In genomic region chr6:48098923-48099322, GRCh38 we compare ENCODE assay signal across 21 cellular contexts. TPM values are rescaled to one million over a fixed set of nuclear protein-coding genes. Genes with fewer than 3 reads are reported as not detected.
DNase-seq lines count a peak whose midpoint lies in the region.
"Had no signal": no experiment of that assay in that cellular context is flagged by ENCODE, and none has a peak within 500 bp of the region (broad histone marks: within the 10 kb centered on the region; RNA-seq: fewer than 3 reads in every experiment).

No MANE protein-coding gene starts in this region.

- no peaks in the 10 kb centered on the region for H3K36me3 Mint-ChIP-seq in activated naive CD8-positive, alpha-beta T cell treated with anti-CD3 and anti-CD28 coated beads for 36 hours
- H3K36me3 Mint-ChIP-seq: activated naive CD8-positive, alpha-beta T cell; stimulated activated memory B cell treated with anti-CD40 and anti-IgM and Interleukin-4, amounts not matched to agents 10 μg/mL and 1 μg/mL and 100 μg/mL, for 72 hours had no signal

- no peaks in the 10 kb centered on the region for H3K9me3 Mint-ChIP-seq in activated naive CD8-positive, alpha-beta T cell treated with anti-CD3 and anti-CD28 coated beads for 36 hours
- H3K9me3 Mint-ChIP-seq: activated CD8-positive, alpha-beta T cell treated with anti-CD3 and anti-CD28 coated beads for 36 hours had no signal

- no peak overlapping the region for H3K4me3 Mint-ChIP-seq in activated naive CD8-positive, alpha-beta T cell treated with anti-CD3 and anti-CD28 coated beads for 36 hours
- H3K4me3 Mint-ChIP-seq: activated CD8-positive, alpha-beta T cell treated with anti-CD3 and anti-CD28 coated beads for 36 hours; activated naive CD8-positive, alpha-beta T cell; activated T-cell treated with anti-CD3 and anti-CD28 coated beads, Interleukin-2, amount 50 U/mL, for 72 hours; nephron; stimulated activated memory B cell treated with anti-CD40 and anti-IgM and Interleukin-4, amounts not matched to agents 10 μg/mL and 1 μg/mL and 100 μg/mL, for 72 hours; WTC11 had no signal

- no peak overlapping the region for H3K27ac Mint-ChIP-seq in activated naive CD8-positive, alpha-beta T cell treated with anti-CD3 and anti-CD28 coated beads for 36 hours
- H3K27ac Mint-ChIP-seq: activated CD8-positive, alpha-beta T cell treated with anti-CD3 and anti-CD28 coated beads for 36 hours; activated naive CD8-positive, alpha-beta T cell; activated T-cell treated with anti-CD3 and anti-CD28 coated beads, Interleukin-2, amount 50 U/mL, for 72 hours; nephron; stimulated activated memory B cell treated with anti-CD40 and anti-IgM and Interleukin-4, amounts not matched to agents 10 μg/mL and 1 μg/mL and 100 μg/mL, for 72 hours; WTC11 had no signal

- no peaks in the 10 kb centered on the region for H3K27me3 Mint-ChIP-seq in activated naive CD8-positive, alpha-beta T cell treated with anti-CD3 and anti-CD28 coated beads for 36 hours
- H3K27me3 Mint-ChIP-seq: activated naive CD8-positive, alpha-beta T cell; stimulated activated memory B cell treated with anti-CD40 and anti-IgM and Interleukin-4, amounts not matched to agents 10 μg/mL and 1 μg/mL and 100 μg/mL, for 72 hours had no signal

- H3K4me1 Mint-ChIP-seq in activated naive CD8-positive, alpha-beta T cell treated with anti-CD3 and anti-CD28 coated beads for 36 hours: no peaks in the 10 kb centered on the region
- H3K4me1 Mint-ChIP-seq: stimulated activated memory B cell treated with anti-CD40 and anti-IgM and Interleukin-4, amounts not matched to agents 10 μg/mL and 1 μg/mL and 100 μg/mL, for 72 hours had no signal

- DNase-seq in COLO829 (ENCODE audit: low spot score) (peak; percentile 70), LHCN-M2 (ENCODE audit: low read depth) (peak; percentile 64), RPMI7951 (ENCODE audit: low read depth) (peak; percentile 26), fibroblast of peridontal ligament (ENCODE audit: extremely low read depth) (peak; percentile 30), NCI-H774 (lab: John Stamatoyannopoulos, UW) (no peak), D341Med (ENCODE audit: low spot score) (no peak), SKM-1 treated with dmso at 0.1 percent for 144 hours (lab: John Stamatoyannopoulos, UW; ENCODE audit: unreplicated experiment) (no peak)
- DNase-seq in activated naive CD8-positive, alpha-beta T cell treated with anti-CD3 and anti-CD28 coated beads for 36 hours: no peak
- DNase-seq: activated CD8-positive, alpha-beta T cell treated with anti-CD3 and anti-CD28 coated beads for 36 hours; activated T-cell treated with anti-CD3 and anti-CD28 coated beads, Interleukin-2, amount 50 U/mL, for 72 hours; effector CD8-positive, alpha-beta T cell; islet precursor cell; mesendoderm; NCI-H1694; NK-92 treated with Interleukin-12 subunit alpha and Interleukin-12 subunit beta, amount 100 ng/mL, for 24 hours; psoas muscle; T-helper 1 cell had no signal

RNA-seq across cellular contexts. Expression of gene PTCHD4, which starts 12.1 kb away (rescaled TPM):
- 21.0 and 23.6 TPM in 2 replicates for total RNA-seq in LHCN-M2 (2014; rRNA removed)
- polyA plus RNA-seq in LHCN-M2 (2012): 4.9 TPM
- total RNA-seq in RPMI7951 (2014; rRNA removed; shearing (Covaris generic)): not detected in 2 replicates
- total RNA-seq in activated naive CD8-positive, alpha-beta T cell treated with anti-CD3 and anti-CD28 coated beads for 36 hours: not detected
- total RNA-seq: activated CD8-positive, alpha-beta T cell treated with anti-CD3 and anti-CD28 coated beads for 36 hours; activated T-cell treated with anti-CD3 and anti-CD28 coated beads, Interleukin-2, amount 50 U/mL, for 72 hours had no signal
- polyA plus RNA-seq: psoas muscle had no signal

Comparison
In these comparisons a context has a peak if more than half of its experiments do, and no peak if none do; other contexts are left out.
1. DNase-seq: peak in COLO829 (single experiment), LHCN-M2 (single experiment), RPMI7951 (single experiment) and fibroblast of peridontal ligament (single experiment); none in NCI-H774 (single experiment), D341Med (single experiment), activated naive CD8-positive, alpha-beta T cell treated with anti-CD3 and anti-CD28 coated beads for 36 hours (single experiment) and SKM-1 treated with dmso at 0.1 percent for 144 hours (single experiment).
2. RNA of gene PTCHD4, which starts 12.1 kb away (total RNA-seq): 21.0 to 23.6 TPM in LHCN-M2; not detected in RPMI7951 and not detected in activated naive CD8-positive, alpha-beta T cell treated with anti-CD3 and anti-CD28 coated beads for 36 hours; every median in the first group is over 10 times any median in the second.